Comparison of ENCODE assay signal across 8 cellular contexts in genomic region chr3:37996785-37997301, GRCh38. TPM values are rescaled to one million over a fixed set of nuclear protein-coding genes. Genes with fewer than 3 reads are reported as not detected.
DNase-seq lines count a peak whose midpoint lies in the region; ATAC-seq and TF ChIP-seq lines count a peak whose summit lies in the region.

No MANE protein-coding gene starts in this region.

- peak; percentile 75 for DNase-seq in DMS53 (lab: John Stamatoyannopoulos, UW)
- peak; percentile 76 for DNase-seq in HT1080 (ENCODE audit: low read depth)
- peak; percentile 75 for DNase-seq in RPMI7951 (ENCODE audit: low read depth)
- DNase-seq in activated T-cell treated with anti-CD3 and anti-CD28 coated beads, Interleukin-2, amount 50 U/mL, for 48 hours: peak; percentile 91 to 92
- peak; percentile 79 for DNase-seq in fibroblast of the aortic adventitia (ENCODE audit: low read depth)
- DNase-seq in osteoblast (ENCODE audit: insufficient read length, low spot score, missing footprints): peak; percentile 97
- DNase-seq in tibial artery: peak; percentile 79 to 83

- H3K27me3 ChIP-seq in osteoblast (ENCODE audit: insufficient read depth, low read length) (no peaks in the 10 kb centered on the region), tibial artery (no peaks in the 10 kb centered on the region)

- H3K4me3 ChIP-seq in fibroblast of the aortic adventitia (ENCODE audit: low read depth, low read length) (no peak overlapping the region), osteoblast (ENCODE audit: insufficient read depth, low read length) (no peak overlapping the region), tibial artery (no peak overlapping the region)

- peak; percentile 94 for TF ChIP-seq CTCF in fibroblast of the aortic adventitia (IDR thresholded peaks at IDR 0.05; ENCODE audit: insufficient read depth, low read length)
- TF ChIP-seq CTCF in osteoblast (IDR thresholded peaks at IDR 0.05; ENCODE audit: extremely low read depth, low read depth, low read length): peak; percentile 98
- TF ChIP-seq CTCF in tibial artery (IDR thresholded peaks at IDR 0.05): peak; percentile 86 to 89

- H3K4me1 ChIP-seq in osteoblast (ENCODE audit: insufficient read depth, low read length): peaks cover 18% of the 10 kb centered on the region
- H3K4me1 ChIP-seq in tibial artery: peaks cover 0 to 34% (median 16%) of the 10 kb centered on the region in 4 donors

- H4K20me1 ChIP-seq in osteoblast (ENCODE audit: insufficient read depth, low read length): no peaks in the 10 kb centered on the region

- H3K36me3 ChIP-seq in osteoblast (ENCODE audit: insufficient read depth, low read length) (peaks cover 4% of the 10 kb centered on the region), tibial artery (peaks cover 0 to 9% (median 5%) of the 10 kb centered on the region in 3 donors)

- H3K27ac ChIP-seq in osteoblast (ENCODE audit: low read depth, low read length): no peak overlapping the region
- H3K27ac ChIP-seq in tibial artery: no peak overlapping the region

- no peak overlapping the region for H2AFZ ChIP-seq in osteoblast (ENCODE audit: low read length)

- H3K79me2 ChIP-seq in osteoblast (ENCODE audit: insufficient read depth, low read length): no peaks in the 10 kb centered on the region

- intact Hi-C loops in tibial artery (cut with DNase I; ENCODE audit: low total_unique reads): no loop called here

- no peak overlapping the region for H3K4me2 ChIP-seq in osteoblast (ENCODE audit: insufficient read depth, low read length)

- ATAC-seq in GM21447 (IDR thresholded peaks at IDR 0.05; ENCODE audit: unreplicated experiment): peak; percentile 43

- H3K9me3 ChIP-seq in osteoblast (ENCODE audit: low read depth, low read length) (no peaks in the 10 kb centered on the region), tibial artery (no peaks in the 10 kb centered on the region)

RNA-seq across cellular contexts. Expression of gene VILL, which starts 6.3 kb away (rescaled TPM):
- 1.0 and 1.1 TPM in 2 replicates for total RNA-seq in HT1080 (2014; rRNA removed; shearing (Covaris generic))
- 1.1 and 1.2 TPM in 2 replicates for polyA plus RNA-seq in HT1080 (2015; cell fraction: cytosol; rRNA removed)
- 4.0 and 4.3 TPM in 2 replicates for polyA plus RNA-seq in HT1080 (2015; cell fraction: nucleus; rRNA removed)
- total RNA-seq in RPMI7951 (2014; rRNA removed; shearing (Covaris generic)): 3.3 and 3.5 TPM in 2 replicates
- total RNA-seq in fibroblast of the aortic adventitia (ENCODE audit: low replicate concordance) (2.4 and 7.0 TPM in 2 replicates), osteoblast (6.8 and 7.6 TPM in 2 replicates)

RNA-seq across cellular contexts. Expression of gene PLCD1, which starts 32.6 kb away (rescaled TPM):
- total RNA-seq in HT1080 (2014; rRNA removed; shearing (Covaris generic)): 1.9 and 3.6 TPM in 2 replicates
- polyA plus RNA-seq in HT1080 (2015; cell fraction: cytosol; rRNA removed): 2.3 and 2.7 TPM in 2 replicates
- polyA plus RNA-seq in HT1080 (2015; cell fraction: nucleus; rRNA removed): 3.8 and 8.1 TPM in 2 replicates
- total RNA-seq in RPMI7951 (2014; rRNA removed; shearing (Covaris generic)): 3.5 and 4.1 TPM in 2 replicates
- total RNA-seq in fibroblast of the aortic adventitia (ENCODE audit: low replicate concordance) (20.5 and 28.3 TPM in 2 replicates), osteoblast (23.2 and 23.6 TPM in 2 replicates)

RNA-seq across cellular contexts. Expression of gene DLEC1, which starts 42.2 kb away (rescaled TPM):
- not detected in 2 replicates for total RNA-seq in HT1080 (2014; rRNA removed; shearing (Covaris generic))
- polyA plus RNA-seq in HT1080 (2015; cell fraction: cytosol; rRNA removed): not detected in 2 replicates
- polyA plus RNA-seq in HT1080 (2015; cell fraction: nucleus; rRNA removed): 0.04 TPM in 1 of 2 replicates, not detected in the other
- not detected in 2 replicates for total RNA-seq in RPMI7951 (2014; rRNA removed; shearing (Covaris generic))
- total RNA-seq in fibroblast of the aortic adventitia (ENCODE audit: low replicate concordance) (0.09 and 0.25 TPM in 2 replicates), osteoblast (under 0.01 and 0.29 TPM in 2 replicates)
